Comparison of ENCODE assay signal across 8 cellular contexts in genomic region chr2:85418132-85419008, GRCh38. TPM values are rescaled to one million over a fixed set of nuclear protein-coding genes. Genes with fewer than 3 reads are reported as not detected.
DNase-seq lines count a peak whose midpoint lies in the region; ATAC-seq and TF ChIP-seq lines count a peak whose summit lies in the region.

SH2D6 (plus strand) TSS chr2:85418714; CDS start chr2:85429466, 10,752 bp downstream.

- POLR2A ChIA-PET in activated naive CD8-positive, alpha-beta T cell treated with anti-CD3 and anti-CD28 coated beads, Interleukin-2, amount 10 ng/mL, durations not matched to agents 7 days and 5 days (lab: Charles Lee): interaction anchor here (0.5 to 6.7 kb wide), 20 partner anchors 10 to 400 kb away, joined by 3 to 113 read pairs (median 6); partner anchors contain the start of genes CAPG, ELMOD3, GGCX and MAT2A

- H3K9me3 ChIP-seq in MM.1S (replicated peaks; ENCODE audit: insufficient read depth, low read length): no peaks in the 10 kb centered on the region
- H3K9me3 ChIP-seq in parathyroid adenoma (ENCODE audit: control insufficient read depth, low read length): no peaks in the 10 kb centered on the region
- H3K9me3 ChIP-seq in tibial artery: no peaks in the 10 kb centered on the region

- H3K4me1 Mint-ChIP-seq in activated naive CD8-positive, alpha-beta T cell treated with anti-CD3 and anti-CD28 coated beads, Interleukin-2, amount 10 ng/mL, durations not matched to agents 7 days and 5 days: peaks cover 36% of the 10 kb centered on the region

- peaks cover 7% of the 10 kb centered on the region; the same call in 1 of the 2 replicates for H3F3A ChIP-seq in MM.1S (ENCODE audit: insufficient read depth, low read length)

- H2AFZ ChIP-seq in MM.1S (ENCODE audit: low read length) (peak within 1 kb of the TSS; percentile 99), parathyroid adenoma (peak within 1 kb of the TSS; percentile 94)

- H3K36me3 ChIP-seq in MM.1S (replicated peaks; ENCODE audit: insufficient read depth, low read length) (no peaks in the 10 kb centered on the region), parathyroid adenoma (ENCODE audit: control insufficient read depth, insufficient read depth, low read length) (no peaks in the 10 kb centered on the region), tibial artery (no peaks in the 10 kb centered on the region)

- DNase-seq in HCEC 1CT (peak; percentile 78), MM.1S (peak; percentile 83), SKM-1 treated with dmso at 0.1 percent for 144 hours (lab: John Stamatoyannopoulos, UW; ENCODE audit: unreplicated experiment) (peak; percentile 92), Right ventricle myocardium superior (peak; percentile 93), tibial artery (peak; percentile 87 to 91)
- peak; percentile 90 for DNase-seq in activated naive CD8-positive, alpha-beta T cell treated with anti-CD3 and anti-CD28 coated beads, Interleukin-2, amount 10 ng/mL, durations not matched to agents 7 days and 5 days

- peaks cover 3% of the 10 kb centered on the region for H3K27me3 Mint-ChIP-seq in activated naive CD8-positive, alpha-beta T cell treated with anti-CD3 and anti-CD28 coated beads, Interleukin-2, amount 10 ng/mL, durations not matched to agents 7 days and 5 days

- peak within 1 kb of the TSS; percentile 99 for H3K4me3 Mint-ChIP-seq in activated naive CD8-positive, alpha-beta T cell treated with anti-CD3 and anti-CD28 coated beads, Interleukin-2, amount 10 ng/mL, durations not matched to agents 7 days and 5 days

- H4K20me1 ChIP-seq in MM.1S (ENCODE audit: insufficient read depth, low read length): no peaks in the 10 kb centered on the region

- peak within 1 kb of the TSS; percentile 99 for H3K4me2 ChIP-seq in MM.1S (ENCODE audit: low read depth, low read length)
- peak within 1 kb of the TSS; percentile 91 for H3K4me2 ChIP-seq in parathyroid adenoma (ENCODE audit: low read length)

- H3K27me3 ChIP-seq in MM.1S (replicated peaks; ENCODE audit: insufficient read depth, low read length) (no peaks in the 10 kb centered on the region), parathyroid adenoma (ENCODE audit: control insufficient read depth, insufficient read depth, low read length) (no peaks in the 10 kb centered on the region), tibial artery (no peaks in the 10 kb centered on the region)

- peak within 1 kb of the TSS; percentile 100 for H3K27ac Mint-ChIP-seq in activated naive CD8-positive, alpha-beta T cell treated with anti-CD3 and anti-CD28 coated beads, Interleukin-2, amount 10 ng/mL, durations not matched to agents 7 days and 5 days

- H3K4me1 ChIP-seq in MM.1S (ENCODE audit: low read length): peaks cover 5% of the 10 kb centered on the region
- H3K4me1 ChIP-seq in parathyroid adenoma: peaks cover 42% of the 10 kb centered on the region
- H3K4me1 ChIP-seq in tibial artery: peaks cover 0 to 44% (median 33%) of the 10 kb centered on the region in 4 donors

- no peaks in the 10 kb centered on the region for H3K9me3 Mint-ChIP-seq in activated naive CD8-positive, alpha-beta T cell treated with anti-CD3 and anti-CD28 coated beads, Interleukin-2, amount 10 ng/mL, durations not matched to agents 7 days and 5 days

- peak; percentile 82 for ATAC-seq in activated naive CD8-positive, alpha-beta T cell treated with anti-CD3 and anti-CD28 coated beads, Interleukin-2, amount 10 ng/mL, durations not matched to agents 7 days and 5 days (ENCODE audit: low read depth)
- peak; percentile 85 for ATAC-seq in Right ventricle myocardium superior (ENCODE audit: poor library complexity)

- H3K79me2 ChIP-seq in MM.1S (ENCODE audit: low read length) (no peaks in the 10 kb centered on the region), parathyroid adenoma (peaks cover 4% of the 10 kb centered on the region)

- H3K9me2 ChIP-seq in MM.1S (replicated peaks; ENCODE audit: insufficient read depth, low read length): no peaks in the 10 kb centered on the region

- intact Hi-C loops in Right ventricle myocardium superior (cut with DNase I) (no loop called here), tibial artery (cut with DNase I; ENCODE audit: low total_unique reads) (no loop called here)

- H3K9ac ChIP-seq in MM.1S (ENCODE audit: low read length) (peak within 1 kb of the TSS; percentile 84), parathyroid adenoma (peak within 1 kb of the TSS; percentile 77)

- H3K27ac ChIP-seq in MM.1S (ENCODE audit: low read length) (peak within 1 kb of the TSS; percentile 60; the same call in 1 of the 2 replicates), parathyroid adenoma (peak within 1 kb of the TSS; percentile 92), tibial artery (peak within 1 kb of the TSS; percentile 91 to 99)

- TF ChIP-seq CTCF in MM.1S (IDR thresholded peaks at IDR 0.05; ENCODE audit: low read length) (no peak), parathyroid adenoma (IDR thresholded peaks at IDR 0.05) (no peak), tibial artery (IDR thresholded peaks at IDR 0.05) (no peak)

- H3K4me3 ChIP-seq in GM08714 (ENCODE audit: low read length): peak within 1 kb of the TSS; percentile 74
- H3K4me3 ChIP-seq in MM.1S (ENCODE audit: low read length): peak within 1 kb of the TSS; percentile 79
- peak within 1 kb of the TSS; percentile 82 for H3K4me3 ChIP-seq in parathyroid adenoma (ENCODE audit: low read depth, low read length)
- H3K4me3 ChIP-seq in tibial artery: peak within 1 kb of the TSS; percentile 63 to 81

- H3K36me3 Mint-ChIP-seq in activated naive CD8-positive, alpha-beta T cell treated with anti-CD3 and anti-CD28 coated beads, Interleukin-2, amount 10 ng/mL, durations not matched to agents 7 days and 5 days: no peaks in the 10 kb centered on the region

RNA-seq across cellular contexts. Expression of gene SH2D6, which starts in this region (rescaled TPM):
- total RNA-seq in activated naive CD8-positive, alpha-beta T cell treated with anti-CD3 and anti-CD28 coated beads, Interleukin-2, amount 10 ng/mL, durations not matched to agents 7 days and 5 days: 1 to 10 TPM in 1 of 2 experiments, under 1 TPM in 1; 0.94 to 1.4 TPM
- total RNA-seq in Right ventricle myocardium superior: 0.24 TPM

Comparison
In these comparisons a context has a peak if more than half of its experiments do, and no peak if none do; other contexts are left out.
1. Peak in every context shown above with its lines: DNase-seq, ATAC-seq, H3K4me3 ChIP-seq and H3K27ac ChIP-seq.
2. Peak in DNase-seq and ATAC-seq in Right ventricle myocardium superior; RNA of the gene not detected or under 1 TPM.